ENCODE assay signal across 29 cellular contexts in genomic region chr7:11345621-11346020, GRCh38.
DNase-seq lines count a peak whose midpoint lies in the region; ATAC-seq and TF ChIP-seq lines count a peak whose summit lies in the region.
"Had no signal": no experiment of that assay in that cellular context is flagged by ENCODE, and none has a peak within 500 bp of the region (broad histone marks: within the 10 kb centered on the region; RNA-seq: fewer than 3 reads in every experiment).

No MANE protein-coding gene starts in this region.

- H4K91ac ChIP-seq in trophoblast cell (ENCODE audit: low read depth, low read length) = no peak overlapping the region

- H3K9me3 ChIP-seq in Loucy (ENCODE audit: insufficient read depth, low read depth, low read length) (no peaks in the 10 kb centered on the region), trophoblast cell (ENCODE audit: insufficient read depth, low read depth, low read length) (no peaks in the 10 kb centered on the region), left ventricle myocardium inferior (replicated peaks) (peaks cover 9% of the 10 kb centered on the region)
- H3K9me3 ChIP-seq: esophagus squamous epithelium, psoas muscle, SK-N-SH, thoracic aorta had no signal

- no peak overlapping the region for H4K12ac ChIP-seq in trophoblast cell (ENCODE audit: low read depth, low read length)

- H3K27ac ChIP-seq in trophoblast cell (ENCODE audit: low read depth, low read length) = no peak overlapping the region
- H3K27ac ChIP-seq in left ventricle myocardium inferior (replicated peaks) = no peak overlapping the region
- H3K27ac ChIP-seq: A549, esophagus squamous epithelium, psoas muscle, thoracic aorta had no signal

- DNase-seq in COLO829 (ENCODE audit: low spot score) (peak; percentile 38), chondrocyte (ENCODE audit: low spot score) (no peak), trophoblast cell (peak in 1 of 2 donors; percentile 9), left ventricle myocardium inferior (no peak), hippocampal formation (lab: John Stamatoyannopoulos, UW) (no peak), NCI-H2196 treated with DMSO at 0.1 percent for 48 hours (lab: John Stamatoyannopoulos, UW; ENCODE audit: unreplicated experiment) (no peak)
- DNase-seq: activated CD4-positive, alpha-beta memory T cell treated with anti-CD3 and anti-CD28 coated beads for 36 hours; activated CD4-positive, CD25-positive, alpha-beta regulatory T cell treated with anti-CD3 and anti-CD28 coated beads, Interleukin-2, amount 50 U/mL, for 72 hours; activated CD8-positive, alpha-beta memory T cell treated with anti-CD3 and anti-CD28 coated beads, Interleukin-2, amount 50 U/mL, for 4 hours; anterior cingulate cortex; CD8-positive, alpha-beta memory T cell; esophagus squamous epithelium; IMR-90; left ventricle myocardium superior; naive thymus-derived CD8-positive, alpha-beta T cell; NCI-H82; nucleus accumbens; psoas muscle; SK-N-SH; stimulated activated naive CD8-positive, alpha-beta T cell treated with anti-CD3 and anti-CD28 coated beads, Interleukin-15, Interleukin-2, amounts not matched to agents 100 U/mL and 50 U/mL, for 24 hours had no signal

- peak overlapping the region; percentile 58 for H3K27ac Mint-ChIP-seq in chondrocyte (ENCODE audit: unreplicated experiment)
- H3K27ac Mint-ChIP-seq: activated CD4-positive, alpha-beta memory T cell treated with anti-CD3 and anti-CD28 coated beads for 36 hours; activated naive CD4-positive, alpha-beta T cell treated with anti-CD3 and anti-CD28 coated beads, Interleukin-2, amount 50 U/mL, for 24 hours; activated T-helper 1 cell treated with anti-CD3 and anti-CD28 coated beads, Interleukin-12 subunit alpha, Interleukin-12 subunit beta, Interleukin-2, Interleukin-4 antibody, amounts not matched to agents 30 ng/mL and 10 ng/mL and 1 ng/mL, durations not matched to agents 14 hours and 24 hours and 36 hours; B cell; CD8-positive, alpha-beta memory T cell; naive thymus-derived CD8-positive, alpha-beta T cell; T-helper 1 cell treated with Interleukin-12 subunit alpha and Interleukin-12 subunit beta and Interleukin-4 antibody, amounts not matched to agents 30 μg/mL and 1 μg/mL, for 36 hours had no signal

- no peak overlapping the region for H3K4me3 ChIP-seq in Loucy (ENCODE audit: low read length, poor library complexity, severe bottlenecking)
- H3K4me3 ChIP-seq in trophoblast cell (ENCODE audit: low read depth, low read length) = no peak overlapping the region
- no peak overlapping the region for H3K4me3 ChIP-seq in left ventricle myocardium inferior
- H3K4me3 ChIP-seq: A549, esophagus squamous epithelium, psoas muscle, thoracic aorta had no signal

- H3K14ac ChIP-seq in trophoblast cell (ENCODE audit: low read length) = no peak overlapping the region

- H3K4ac ChIP-seq in trophoblast cell (ENCODE audit: low read depth, low read length) = no peak overlapping the region

- no peak overlapping the region for H3K4me3 Mint-ChIP-seq in chondrocyte (ENCODE audit: unreplicated experiment)
- H3K4me3 Mint-ChIP-seq: activated CD4-positive, alpha-beta memory T cell treated with anti-CD3 and anti-CD28 coated beads for 36 hours; activated naive CD4-positive, alpha-beta T cell treated with anti-CD3 and anti-CD28 coated beads, Interleukin-2, amount 50 U/mL, for 24 hours; activated T-helper 1 cell treated with anti-CD3 and anti-CD28 coated beads, Interleukin-12 subunit alpha, Interleukin-12 subunit beta, Interleukin-2, Interleukin-4 antibody, amounts not matched to agents 30 ng/mL and 10 ng/mL and 1 ng/mL, durations not matched to agents 14 hours and 24 hours and 36 hours; B cell; CD8-positive, alpha-beta memory T cell; central memory CD8-positive, alpha-beta T cell; naive thymus-derived CD8-positive, alpha-beta T cell; T-helper 1 cell treated with Interleukin-12 subunit alpha and Interleukin-12 subunit beta and Interleukin-4 antibody, amounts not matched to agents 30 μg/mL and 1 μg/mL, for 36 hours had no signal

- no peaks in the 10 kb centered on the region for H3K79me1 ChIP-seq in trophoblast cell (ENCODE audit: low read length)

- no peaks in the 10 kb centered on the region for H3F3A ChIP-seq in Loucy (ENCODE audit: low read depth)

- intact Hi-C loops in left ventricle myocardium inferior (cut with micrococcal nuclease) = loop anchor here (10.0 kb wide), 1 partner anchor 411 kb away; no protein-coding TSS in a partner anchor

- no peak overlapping the region for H2BK120ac ChIP-seq in trophoblast cell (ENCODE audit: insufficient read depth, low read length, poor library complexity)

- H2AK5ac ChIP-seq in trophoblast cell (ENCODE audit: low read length) = no peak overlapping the region

- no peaks in the 10 kb centered on the region for H3K27me3 Mint-ChIP-seq in chondrocyte (ENCODE audit: low read depth)

- H3K4me1 Mint-ChIP-seq in chondrocyte (ENCODE audit: low read depth) = peaks cover 42% of the 10 kb centered on the region

- no peak for TF ChIP-seq CTCF in Loucy (conservative IDR thresholded peaks at IDR 0.05; ENCODE audit: low read length)
- no peak for TF ChIP-seq CTCF in chondrocyte (IDR thresholded peaks at IDR 0.05)
- TF ChIP-seq CTCF in left ventricle myocardium inferior (IDR thresholded peaks at IDR 0.05; ENCODE audit: borderline replicate concordance) = no peak

- H2AFZ ChIP-seq in Loucy (ENCODE audit: low read length) (peak overlapping the region; percentile 25; the same call in 1 of the 2 replicates), trophoblast cell (ENCODE audit: insufficient read depth, low read length, poor library complexity) (no peak overlapping the region)

- H2BK12ac ChIP-seq in trophoblast cell (ENCODE audit: low read length) = no peak overlapping the region

- ATAC-seq in HG02870 (IDR thresholded peaks at IDR 0.05; ENCODE audit: unreplicated experiment) = no peak
- ATAC-seq: left ventricle myocardium superior; naive thymus-derived CD8-positive, alpha-beta T cell; psoas muscle; stimulated activated naive CD8-positive, alpha-beta T cell treated with anti-CD3 and anti-CD28 coated beads, Interleukin-15, Interleukin-2, amounts not matched to agents 100 U/mL and 50 U/mL, for 24 hours had no signal

- H2BK5ac ChIP-seq in trophoblast cell (ENCODE audit: low read depth, low read length, poor library complexity) = no peak overlapping the region

- H3K9ac ChIP-seq in Loucy (ENCODE audit: low read depth, low read length, poor library complexity, severe bottlenecking) = no peak overlapping the region
- no peak overlapping the region for H3K9ac ChIP-seq in trophoblast cell (ENCODE audit: low read length)
- H3K9ac ChIP-seq: SK-N-SH had no signal

- H4K8ac ChIP-seq in trophoblast cell (ENCODE audit: low read depth, low read length) = no peak overlapping the region

- H3K18ac ChIP-seq in trophoblast cell (ENCODE audit: low read length) = no peak overlapping the region

- H3K9me2 ChIP-seq in Loucy (replicated peaks; ENCODE audit: low read depth, low read length) = no peaks in the 10 kb centered on the region
- H3K9me2 ChIP-seq: SK-N-SH had no signal

- H3K27me3 ChIP-seq in Loucy (ENCODE audit: insufficient read depth, low read length, poor library complexity, severe bottlenecking) (no peaks in the 10 kb centered on the region), trophoblast cell (ENCODE audit: insufficient read depth, low read length) (no peaks in the 10 kb centered on the region), left ventricle myocardium inferior (ENCODE audit: low read depth) (peaks cover 5% of the 10 kb centered on the region)
- H3K27me3 ChIP-seq: esophagus squamous epithelium had no signal

- peaks cover 2% of the 10 kb centered on the region for H3K36me3 Mint-ChIP-seq in chondrocyte (ENCODE audit: low read depth)
- H3K36me3 Mint-ChIP-seq: activated CD4-positive, alpha-beta memory T cell treated with anti-CD3 and anti-CD28 coated beads for 36 hours; activated naive CD4-positive, alpha-beta T cell treated with anti-CD3 and anti-CD28 coated beads, Interleukin-2, amount 50 U/mL, for 24 hours; CD8-positive, alpha-beta memory T cell; naive thymus-derived CD8-positive, alpha-beta T cell had no signal

- H3K4me1 ChIP-seq in Loucy (ENCODE audit: insufficient read depth, low read length, poor library complexity, severe bottlenecking) = peaks cover 30% of the 10 kb centered on the region
- H3K4me1 ChIP-seq in trophoblast cell (ENCODE audit: control insufficient read depth in 1 of 2, insufficient read depth in 2 of 2, low read length in 2 of 2) = no peaks in the 10 kb centered on the region
- H3K4me1 ChIP-seq in left ventricle myocardium inferior = peaks cover 6% of the 10 kb centered on the region
- H3K4me1 ChIP-seq: A549, esophagus squamous epithelium, psoas muscle had no signal

- no peaks in the 10 kb centered on the region for H3K36me3 ChIP-seq in Loucy (ENCODE audit: insufficient read depth, low read length)
- H3K36me3 ChIP-seq in trophoblast cell (ENCODE audit: control insufficient read depth in 1 of 2, insufficient read depth in 2 of 2, low read length in 2 of 2) = no peaks in the 10 kb centered on the region
- no peaks in the 10 kb centered on the region for H3K36me3 ChIP-seq in left ventricle myocardium inferior
- H3K36me3 ChIP-seq: esophagus squamous epithelium, thoracic aorta had no signal

- H3K79me2 ChIP-seq in Loucy (ENCODE audit: insufficient read depth, low read length) (no peaks in the 10 kb centered on the region), trophoblast cell (ENCODE audit: control insufficient read depth, insufficient read depth, low read length, poor library complexity) (no peaks in the 10 kb centered on the region)

- no peak overlapping the region for H3K23ac ChIP-seq in trophoblast cell (ENCODE audit: low read length)

- H3K9me3 Mint-ChIP-seq in chondrocyte (ENCODE audit: low read depth) = peaks cover 13% of the 10 kb centered on the region
- H3K9me3 Mint-ChIP-seq: activated CD4-positive, alpha-beta memory T cell treated with anti-CD3 and anti-CD28 coated beads for 36 hours; activated naive CD4-positive, alpha-beta T cell treated with anti-CD3 and anti-CD28 coated beads, Interleukin-2, amount 50 U/mL, for 24 hours; activated T-helper 1 cell treated with anti-CD3 and anti-CD28 coated beads, Interleukin-12 subunit alpha, Interleukin-12 subunit beta, Interleukin-2, Interleukin-4 antibody, amounts not matched to agents 30 ng/mL and 10 ng/mL and 1 ng/mL, durations not matched to agents 14 hours and 24 hours and 36 hours; CD8-positive, alpha-beta memory T cell; central memory CD8-positive, alpha-beta T cell; T-helper 1 cell treated with Interleukin-12 subunit alpha and Interleukin-12 subunit beta and Interleukin-4 antibody, amounts not matched to agents 30 μg/mL and 1 μg/mL, for 36 hours had no signal

- no peak overlapping the region for H3K4me2 ChIP-seq in Loucy (ENCODE audit: low read depth, low read length, poor library complexity, severe bottlenecking)
- peak overlapping the region; percentile 23 for H3K4me2 ChIP-seq in trophoblast cell (ENCODE audit: low read length)
- H3K4me2 ChIP-seq: A549, SK-N-SH had no signal

- H4K20me1 ChIP-seq in Loucy (ENCODE audit: insufficient read depth, low read length, poor library complexity, severe bottlenecking) = no peaks in the 10 kb centered on the region

- no CpG with 5 or more reads among the region's 2 CpGs for WGBS in trophoblast cell (ENCODE audit: extremely low coverage, insufficient coverage, insufficient read length)
